In the genomic region with DNA sequence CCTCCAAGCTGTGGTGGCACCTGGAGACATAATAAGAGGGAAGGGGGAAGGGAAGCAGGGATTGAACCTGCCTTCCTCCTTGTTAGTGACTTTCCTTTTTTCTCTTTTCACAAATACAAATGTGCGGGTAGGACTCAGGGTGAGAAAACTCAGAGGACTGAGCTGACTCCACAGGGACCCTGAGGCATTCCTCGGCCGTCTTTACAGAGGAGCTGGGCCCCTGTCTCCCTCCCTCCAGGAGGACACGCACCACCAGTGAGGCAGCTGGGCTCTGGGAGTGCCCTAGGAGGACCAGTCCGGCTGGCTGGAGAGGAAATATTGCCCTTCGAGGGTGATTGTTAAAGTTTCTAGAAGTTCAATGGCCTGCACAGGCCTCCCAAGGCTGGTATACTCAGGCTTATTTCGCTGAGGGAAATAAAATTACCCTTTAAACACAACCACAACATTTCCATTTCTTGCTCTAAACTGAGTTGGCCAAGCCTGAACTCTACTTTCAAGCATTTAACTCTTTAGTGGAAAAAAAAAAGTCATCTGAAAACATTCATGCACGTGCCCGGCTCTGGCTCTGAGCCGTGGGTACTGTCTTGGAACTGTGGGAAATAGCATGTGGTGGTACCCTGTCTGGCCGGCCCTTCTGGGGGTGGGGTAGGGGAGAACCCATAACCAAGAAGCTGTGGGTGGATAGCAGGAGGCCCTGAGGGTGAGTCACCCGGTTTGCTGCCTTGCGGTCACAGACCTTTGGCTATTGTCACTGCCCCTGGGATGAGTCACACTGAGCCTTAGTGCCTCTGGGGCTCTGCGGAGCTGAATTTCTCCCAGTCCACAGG, we compare ENCODE assay signal across 8 cellular contexts.
DNase-seq lines count a peak whose midpoint lies in the region; ATAC-seq and TF ChIP-seq lines count a peak whose summit lies in the region.

No MANE protein-coding gene starts in this region.

- H3K23ac ChIP-seq in mesenchymal stem cell (ENCODE audit: low read length in 2 of 2) = peak overlapping the region in 1 of 2 experiments; percentile 74

- H3K4me2 ChIP-seq in mesenchymal stem cell (ENCODE audit: low read length, poor library complexity, severe bottlenecking) = no peak overlapping the region

- no peak overlapping the region for H3K4me3 Mint-ChIP-seq in WTC11

- H3K36me3 ChIP-seq in mesenchymal stem cell (ENCODE audit: control insufficient read depth in 1 of 2, insufficient read depth in 2 of 2, low read depth in 1 of 2, low read length in 2 of 2) = no peaks in the 10 kb centered on the region

- 0 out of 2 replicates have a peak overlapping the region, but pooled peaks have one; percentile 4 for H3K27ac Mint-ChIP-seq in WTC11

- H3K9me3 Mint-ChIP-seq in WTC11 = peaks cover 20% of the 10 kb centered on the region

- peaks cover 44% of the 10 kb centered on the region for H3K4me1 ChIP-seq in mesenchymal stem cell (ENCODE audit: control insufficient read depth, insufficient read depth, low read depth, low read length)

- H3K79me1 ChIP-seq in mesenchymal stem cell (replicated peaks; ENCODE audit: low read length, poor library complexity, severe bottlenecking) = no peaks in the 10 kb centered on the region

- peak overlapping the region; percentile 78 for H2AK5ac ChIP-seq in mesenchymal stem cell (ENCODE audit: low read length, severe bottlenecking)

- H3K9ac ChIP-seq in mesenchymal stem cell (ENCODE audit: low read length) = peak overlapping the region; percentile 79

- peak overlapping the region; percentile 98 for H2BK15ac ChIP-seq in mesenchymal stem cell (ENCODE audit: low read depth, poor library complexity, severe bottlenecking)

- 14% methylated on average over 14 of the region's 14 CpGs for WGBS in mesenchymal stem cell

- H3K9me3 ChIP-seq in mesenchymal stem cell (ENCODE audit: control insufficient read depth, low read length) = no peaks in the 10 kb centered on the region

- H4K8ac ChIP-seq in mesenchymal stem cell (ENCODE audit: low read length) = peak overlapping the region; percentile 92

- peak; percentile 89 for ATAC-seq in HG02798 (IDR thresholded peaks at IDR 0.05; ENCODE audit: poor library complexity, unreplicated experiment)
- no peak for ATAC-seq in WTC11
- no peak for ATAC-seq in GM21390 (IDR thresholded peaks at IDR 0.05; ENCODE audit: unreplicated experiment)
- ATAC-seq in left colon = no peak
- no peak for ATAC-seq in GM19397 (IDR thresholded peaks at IDR 0.05; ENCODE audit: unreplicated experiment)

- TF ChIP-seq CTCF in WTC11 (IDR thresholded peaks at IDR 0.05) = no peak

- peaks cover 20% of the 10 kb centered on the region for H3K36me3 Mint-ChIP-seq in WTC11

- H2AFZ ChIP-seq in mesenchymal stem cell (ENCODE audit: low read depth, low read length) = no peak overlapping the region

- H3K27me3 ChIP-seq in mesenchymal stem cell (ENCODE audit: control insufficient read depth in 1 of 2, insufficient read depth in 1 of 2, low read length in 2 of 2) = no peaks in the 10 kb centered on the region

- H4K91ac ChIP-seq in mesenchymal stem cell (ENCODE audit: low read length) = peak overlapping the region; percentile 98

- peak overlapping the region in 1 of 2 experiments; percentile 68 for H3K14ac ChIP-seq in mesenchymal stem cell (ENCODE audit: low read length in 2 of 2)

- H3K18ac ChIP-seq in mesenchymal stem cell (ENCODE audit: low read depth in 1 of 2, low read length in 2 of 2) = peak overlapping the region; percentile 63 to 97

- peak overlapping the region; percentile 59 for H2BK120ac ChIP-seq in mesenchymal stem cell (ENCODE audit: low read depth, low read length)

- peaks cover 20% of the 10 kb centered on the region for H3K27me3 Mint-ChIP-seq in WTC11 (ENCODE audit: low read depth)

- peaks cover 79% of the 10 kb centered on the region for H3K4me1 Mint-ChIP-seq in WTC11

- peak overlapping the region; percentile 86 to 94 for H3K4ac ChIP-seq in mesenchymal stem cell (ENCODE audit: low read depth in 1 of 2, low read length in 2 of 2)

- DNase-seq in ELR (ENCODE audit: low read depth) (peak; percentile 98), WTC11 (ENCODE audit: low spot score) (no peak), mesenchymal stem cell (peak; percentile 97), iPS-NIHi11 (ENCODE audit: low spot score) (no peak), left colon (no peak)

- no peak overlapping the region for H3K4me3 ChIP-seq in mesenchymal stem cell (ENCODE audit: insufficient read depth in 1 of 2, low read depth in 1 of 2, low read length in 2 of 2)

- H2BK12ac ChIP-seq in mesenchymal stem cell (ENCODE audit: low read length in 2 of 2) = peak overlapping the region; percentile 99

- H3K27ac ChIP-seq in mesenchymal stem cell (ENCODE audit: low read length, poor library complexity, severe bottlenecking) = peak overlapping the region; percentile 88

- no peak overlapping the region for H2BK5ac ChIP-seq in mesenchymal stem cell (ENCODE audit: low read depth, low read length, poor library complexity, severe bottlenecking)

- intact Hi-C loops in left colon (cut with DNase I, micrococcal nuclease) = no loop called here

- CTCF ChIA-PET in WTC11 (lab: Charles Lee) = interaction anchor here (0.6 to 1.5 kb wide), 3 partner anchors 9 to 208 kb away, joined by 3 to 4 read pairs (median 3); no protein-coding TSS in a partner anchor

- POLR2A ChIA-PET in WTC11 (lab: Charles Lee) = no interaction called here

TF ChIP-seq in WTC11, 78 proteins besides CTCF, POLR2A, EP300 and RAD21:
- TF ChIP-seq, protein P1, sequence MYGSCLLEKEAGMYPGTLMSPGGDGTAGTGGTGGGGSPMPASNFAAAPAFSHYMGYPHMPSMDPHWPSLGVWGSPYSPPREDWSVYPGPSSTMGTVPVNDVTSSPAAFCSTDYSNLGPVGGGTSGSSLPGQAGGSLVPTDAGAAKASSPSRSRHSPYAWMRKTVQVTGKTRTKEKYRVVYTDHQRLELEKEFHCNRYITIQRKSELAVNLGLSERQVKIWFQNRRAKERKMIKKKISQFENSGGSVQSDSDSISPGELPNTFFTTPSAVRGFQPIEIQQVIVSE (CRISPR knock-in tag; IDR thresholded peaks at IDR 0.05; ENCODE audit: borderline replicate concordance) = no peak

Comparison
In these comparisons a context has a peak if more than half of its experiments do, and no peak if none do; other contexts are left out.
1. DNase-seq: peak in ELR (single experiment) and mesenchymal stem cell (single experiment); none in WTC11 (single experiment), iPS-NIHi11 (single experiment) and left colon (0 of 2).